1 cellular context compared by ENCODE assay signal in genomic region chr17:47946929-47947397, GRCh38.
TF ChIP-seq lines count a peak whose summit lies in the region.

No MANE protein-coding gene starts in this region.

TF ChIP-seq in HEK293, 187 proteins besides CTCF, POLR2A, EP300 and RAD21 (continued from another document):
- TF ChIP-seq ZNF398 (tag by site-specific recombination; IDR thresholded peaks at IDR 0.05) (no peak), ZNF654 (tag by site-specific recombination; IDR thresholded peaks at IDR 0.05; ENCODE audit: low read depth) (peak; percentile 10; the same call in 1 of the 2 replicates), ZNF600 (tag by site-specific recombination; IDR thresholded peaks at IDR 0.05) (peak; percentile 52; the same call in 1 of the 2 replicates)
